8 cellular contexts compared by ENCODE assay signal in genomic region chr17:1720856-1721386, GRCh38. TPM values are rescaled to one million over a fixed set of nuclear protein-coding genes. Genes with fewer than 3 reads are reported as not detected.
DNase-seq lines count a peak whose midpoint lies in the region; ATAC-seq and TF ChIP-seq lines count a peak whose summit lies in the region.

No MANE protein-coding gene starts in this region.

- no peak overlapping the region for H3K27ac Mint-ChIP-seq in osteocyte (ENCODE audit: unreplicated experiment)

- H3K9me3 Mint-ChIP-seq in osteocyte (ENCODE audit: unreplicated experiment) = no peaks in the 10 kb centered on the region

- intact Hi-C loops in esophagus squamous epithelium (cut with DNase I) = loop anchor here (5.0 to 10.0 kb wide), 2 partner anchors 61 to 144 kb away; no protein-coding TSS in a partner anchor

- H3K9me3 ChIP-seq in esophagus squamous epithelium = no peaks in the 10 kb centered on the region

- no peaks in the 10 kb centered on the region for H3K27me3 ChIP-seq in esophagus squamous epithelium

- H3K36me3 ChIP-seq in esophagus squamous epithelium = peaks cover 0 to 2% (median 0%) of the 10 kb centered on the region in 3 donors

- peaks cover 44% of the 10 kb centered on the region for H3K4me1 Mint-ChIP-seq in osteocyte (ENCODE audit: unreplicated experiment)

- no peak overlapping the region for H3K4me3 Mint-ChIP-seq in osteocyte (ENCODE audit: unreplicated experiment)

- H3K27me3 Mint-ChIP-seq in osteocyte (ENCODE audit: unreplicated experiment) = no peaks in the 10 kb centered on the region

- DNase-seq in activated CD4-positive, CD25-positive, alpha-beta regulatory T cell (lab: John Stamatoyannopoulos, UW) = peak; percentile 34 to 72 (median 45)
- DNase-seq in NCI-H82 (lab: John Stamatoyannopoulos, UW) (peak; percentile 77), activated T-cell treated with anti-CD3 and anti-CD28 coated beads for 4 hours (peak; percentile 56), esophagus squamous epithelium (lab: John Stamatoyannopoulos, UW) (no peak), osteocyte (ENCODE audit: extremely low spot score, unreplicated experiment) (peak; percentile 86)

- TF ChIP-seq CTCF in esophagus squamous epithelium (IDR thresholded peaks at IDR 0.05) = peak; percentile 87 to 98 (median 96)
- peak; percentile 97 for TF ChIP-seq CTCF in osteocyte (IDR thresholded peaks at IDR 0.05)

- peak overlapping the region in 2 of 4 donors; percentile 10 to 33 for H3K27ac ChIP-seq in esophagus squamous epithelium

- 29 to 37% methylated on average over 11 of the region's 11 CpGs for WGBS in esophagus squamous epithelium, 2 donors

- H3K4me3 ChIP-seq in esophagus squamous epithelium = no peak overlapping the region

- peaks cover 32 to 63% (median 40%) of the 10 kb centered on the region in 3 donors for H3K4me1 ChIP-seq in esophagus squamous epithelium

- no peak for TF ChIP-seq POLR2A in esophagus squamous epithelium (IDR thresholded peaks at IDR 0.05)

- no peak for ATAC-seq in activated CD4-positive, CD25-positive, alpha-beta regulatory T cell treated with anti-CD3 and anti-CD28 coated beads, Interleukin-2, amount 50 U/mL, for 24 hours
- ATAC-seq in GM19023 (IDR thresholded peaks at IDR 0.05; ENCODE audit: unreplicated experiment) (no peak), GM18867 (IDR thresholded peaks at IDR 0.05; ENCODE audit: unreplicated experiment) (no peak)

- H3K36me3 Mint-ChIP-seq in osteocyte (ENCODE audit: unreplicated experiment) = no peaks in the 10 kb centered on the region

RNA-seq across cellular contexts. Expression of gene WDR81, which starts 3.6 kb away (rescaled TPM):
- 10 to 100 TPM; 12.5 to 33.8 (median 21.1) TPM for total RNA-seq in esophagus squamous epithelium
- 30.8 and 33.3 TPM in 2 replicates for total RNA-seq in osteocyte

RNA-seq across cellular contexts. Expression of gene TLCD2, which starts 10.7 kb away (rescaled TPM):
- total RNA-seq in esophagus squamous epithelium (1 to 10 TPM; 4.2 to 6.0 (median 5.6) TPM), osteocyte (4.2 and 4.7 TPM in 2 replicates)

RNA-seq across cellular contexts. Expression of gene SERPINF2, which starts 21.8 kb away (rescaled TPM):
- 1 to 10 TPM in 2 of 4 donors, under 1 TPM in 2; 0.22 to 7.1 (median 1.6) TPM for total RNA-seq in esophagus squamous epithelium
- total RNA-seq in osteocyte = 0.38 and 0.50 TPM in 2 replicates

RNA-seq across cellular contexts. Expression of gene PRPF8, which starts 36.3 kb away (rescaled TPM):
- total RNA-seq in esophagus squamous epithelium (100 to 1,000 TPM; 112 to 157 (median 145) TPM), osteocyte (238 and 262 TPM in 2 replicates)

RNA-seq across cellular contexts. Expression of gene SERPINF1, which starts 40.9 kb away (rescaled TPM):
- total RNA-seq in esophagus squamous epithelium (100 to 1,000 TPM in 2 of 4 donors, 10 to 100 TPM in 2; 26.6 to 351 (median 80.6) TPM), osteocyte (164 and 175 TPM in 2 replicates)
